8 cellular contexts compared by ENCODE assay signal in the genomic region with DNA sequence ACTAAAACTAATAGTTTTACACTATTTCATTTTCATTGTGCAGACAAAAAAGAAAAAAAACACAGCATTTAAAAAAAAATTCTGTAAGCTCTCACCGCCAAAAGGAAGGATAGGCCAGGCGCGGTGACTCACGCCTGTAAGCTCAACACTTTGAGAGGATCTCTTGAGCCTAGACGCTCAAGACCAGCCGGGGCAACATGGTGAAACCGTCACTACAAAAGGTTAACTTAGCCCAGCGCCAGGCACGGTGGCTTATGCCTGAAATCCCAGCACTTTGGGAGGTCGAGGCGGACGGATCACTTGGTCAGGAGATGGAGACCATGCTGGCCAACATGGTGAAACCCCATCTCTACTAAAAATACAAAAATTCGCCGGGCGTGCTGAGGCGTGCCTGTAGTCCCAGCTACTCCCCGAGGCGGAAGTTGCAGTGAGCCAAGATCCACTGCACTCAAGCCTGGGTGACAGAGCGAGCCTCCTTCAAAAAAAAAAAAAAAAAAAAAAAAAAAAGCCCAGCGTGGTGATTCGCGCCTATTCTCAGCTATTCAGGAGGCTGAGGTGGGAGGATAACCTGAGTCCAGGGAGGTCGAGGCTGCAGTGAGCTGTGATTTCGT. TPM values are rescaled to one million over a fixed set of nuclear protein-coding genes. Genes with fewer than 3 reads are reported as not detected.
DNase-seq lines count a peak whose midpoint lies in the region; ATAC-seq and TF ChIP-seq lines count a peak whose summit lies in the region.

No MANE protein-coding gene starts in this region.

- H3K4me2 ChIP-seq in HCT116 (ENCODE audit: low read length): peak overlapping the region; percentile 83

- ATAC-seq in HCT116 (no peak), HG02884 (IDR thresholded peaks at IDR 0.05; ENCODE audit: unreplicated experiment) (no peak), GM19467 (IDR thresholded peaks at IDR 0.05; ENCODE audit: unreplicated experiment) (no peak)
- ATAC-seq in activated naive CD8-positive, alpha-beta T cell treated with anti-CD3 and anti-CD28 coated beads, Interleukin-2, amount 50 U/mL, for 24 hours: no peak

- no peak for TF ChIP-seq RAD21 in HCT116 (IDR thresholded peaks at IDR 0.05; ENCODE audit: low read depth)

- BruUV-seq in A673 (replicated peaks; lab: Mats Ljungman, UMichigan) (no TSS peak), HCT116 (replicated peaks; lab: Mats Ljungman, UMichigan) (no TSS peak)

- TF ChIP-seq CTCF in A673 (conservative IDR thresholded peaks at IDR 0.05; ENCODE audit: low read depth, low read length) (no peak), HCT116 (IDR thresholded peaks at IDR 0.05 in 2 of 3, conservative IDR thresholded peaks at IDR 0.05 in 1 of 3; ENCODE audit: borderline replicate concordance in 1 of 3, insufficient read depth in 1 of 3, low read depth in 2 of 3, low read length in 2 of 3) (no peak)

- H3K4me1 ChIP-seq in A673 (ENCODE audit: insufficient read depth, low read length, poor library complexity, severe bottlenecking): peaks cover 12% of the 10 kb centered on the region
- H3K4me1 ChIP-seq in HCT116 (ENCODE audit: control insufficient read depth in 1 of 2, insufficient read depth in 2 of 2, low read length in 2 of 2): peaks cover 17 to 57% of the 10 kb centered on the region in 2 experiments
- peaks cover 36% of the 10 kb centered on the region for H3K4me1 ChIP-seq in SJSA1 (replicated peaks)
- H3K4me1 ChIP-seq in iPS-20b (ENCODE audit: insufficient read depth, low read length): peaks cover 17% of the 10 kb centered on the region; the same call in 1 of the 2 replicates

- no peaks in the 10 kb centered on the region for H3K27me3 ChIP-seq in A673 (replicated peaks; ENCODE audit: insufficient read depth, low read depth, low read length, poor library complexity)
- no peaks in the 10 kb centered on the region for H3K27me3 ChIP-seq in HCT116 (ENCODE audit: insufficient read depth, low read length)
- H3K27me3 ChIP-seq in SJSA1 (replicated peaks): no peaks in the 10 kb centered on the region
- H3K27me3 ChIP-seq in iPS-20b (ENCODE audit: insufficient read depth, low read length): no peaks in the 10 kb centered on the region; the same call in 1 of the 2 replicates

- H3K36me3 Mint-ChIP-seq in activated naive CD8-positive, alpha-beta T cell treated with anti-CD3 and anti-CD28 coated beads, Interleukin-2, amount 50 U/mL, for 24 hours (ENCODE audit: low read depth): peaks cover 6% of the 10 kb centered on the region

- TF ChIP-seq POLR2A in HCT116 (IDR thresholded peaks at IDR 0.05; ENCODE audit: borderline replicate concordance, extremely low read depth, insufficient read depth, insufficient read length): no peak

- H3K9me3 Mint-ChIP-seq in activated naive CD8-positive, alpha-beta T cell treated with anti-CD3 and anti-CD28 coated beads, Interleukin-2, amount 50 U/mL, for 24 hours: no peaks in the 10 kb centered on the region

- RAD21 ChIA-PET in HCT116 (lab: Charles Lee; ENCODE audit: low non-redundant PET in 1 of 2, low total read pairs in 2 of 2, uncharacterized antibody in 2 of 2, unreplicated experiment in 2 of 2): interaction anchor here (0.6 to 0.7 kb wide), 3 partner anchors 8 to 280 kb away, joined by 3 to 5 read pairs (median 3); no protein-coding TSS in a partner anchor

- H3K9ac ChIP-seq in HCT116 (ENCODE audit: low read length): peak overlapping the region; percentile 87
- peak overlapping the region; percentile 99; the same call in 1 of the 2 replicates for H3K9ac ChIP-seq in iPS-20b (ENCODE audit: low read depth, low read length)

- DNase-seq in A673 (ENCODE audit: low spot score) (peak; percentile 74), HCT116 (ENCODE audit: low read depth, low spot score) (peak; percentile 47), SJSA1 (ENCODE audit: low read depth in 1 of 2, low spot score in 2 of 2) (peak in 1 of 2 experiments; percentile 11)
- DNase-seq in activated naive CD8-positive, alpha-beta T cell treated with anti-CD3 and anti-CD28 coated beads, Interleukin-2, amount 50 U/mL, for 24 hours: peak; percentile 40
- peak; percentile 30 to 45 (median 45) for DNase-seq in stimulated activated CD4-positive, alpha-beta T cell treated with anti-CD3 and anti-CD28 coated beads, Interleukin-12 subunit alpha, Interleukin-12 subunit beta, amount 100 ng/mL, for 48 hours (ENCODE audit: low read depth in 2 of 3, low spot score in 1 of 3)

- intact Hi-C loops in A673 (cut with micrococcal nuclease; ENCODE audit: unreplicated experiment): no loop called here
- intact Hi-C loops in HCT116 (cut with micrococcal nuclease): no loop called here

- H3K9me2 ChIP-seq in HCT116 (ENCODE audit: insufficient read depth): no peaks in the 10 kb centered on the region

- CTCF ChIA-PET in A673 (lab: Charles Lee): interaction anchor here (0.6 kb wide), 1 partner anchor 119 kb away, joined by 4 read pairs; no protein-coding TSS in a partner anchor
- CTCF ChIA-PET in HCT116 (lab: Charles Lee): interaction anchor here (1.9 to 3.4 kb wide), 2 partner anchors 10 to 18 kb away, joined by 7 to 33 read pairs; no protein-coding TSS in a partner anchor

- H3K27ac ChIP-seq in A673 (ENCODE audit: low read depth, low read length, poor library complexity, severe bottlenecking) (peak overlapping the region; percentile 100), HCT116 (ENCODE audit: low read depth, low read length) (peak overlapping the region; percentile 99), SJSA1 (peak overlapping the region; percentile 70), iPS-20b (ENCODE audit: low read length) (peak overlapping the region; percentile 94)

- H3K4me3 ChIP-seq in A673 (ENCODE audit: low read depth, low read length, poor library complexity, severe bottlenecking) (peak overlapping the region; percentile 61), HCT116 (replicated peaks in 1 of 2; ENCODE audit: low read depth in 1 of 2, low read length in 2 of 2) (peak overlapping the region; percentile 57 to 67), SJSA1 (no peak overlapping the region), iPS-20b (ENCODE audit: low read length) (peak overlapping the region; percentile 91)

- H3K36me3 ChIP-seq in A673 (ENCODE audit: insufficient read depth, low read length, poor library complexity, severe bottlenecking): no peaks in the 10 kb centered on the region
- no peaks in the 10 kb centered on the region for H3K36me3 ChIP-seq in HCT116 (ENCODE audit: control insufficient read depth in 1 of 2, insufficient read depth in 2 of 2, low read length in 2 of 2)
- H3K36me3 ChIP-seq in SJSA1: no peaks in the 10 kb centered on the region
- H3K36me3 ChIP-seq in iPS-20b (ENCODE audit: insufficient read depth, low read depth, low read length): 0 out of 2 replicates have a peak, but pooled peaks cover 5% of the 10 kb centered on the region

- no peaks in the 10 kb centered on the region for H4K20me1 ChIP-seq in HCT116 (ENCODE audit: insufficient read depth)

- POLR2A ChIA-PET in A673 (lab: Charles Lee; ENCODE audit: low non-redundant PET): interaction anchor here (0.6 to 0.7 kb wide), 2 partner anchors 10 to 261 kb away, joined by 3 to 5 read pairs; no protein-coding TSS in a partner anchor
- POLR2A ChIA-PET in HCT116 (lab: Charles Lee): interaction anchor here (0.7 to 2.4 kb wide), 12 partner anchors 10 to 118 kb away, joined by 3 to 13 read pairs (median 4); partner anchors contain the start of genes SPEN and UQCRHL

- H3K27ac Mint-ChIP-seq in activated naive CD8-positive, alpha-beta T cell treated with anti-CD3 and anti-CD28 coated beads, Interleukin-2, amount 50 U/mL, for 24 hours: peak overlapping the region; percentile 99

- H3K4me1 Mint-ChIP-seq in activated naive CD8-positive, alpha-beta T cell treated with anti-CD3 and anti-CD28 coated beads, Interleukin-2, amount 50 U/mL, for 24 hours: peaks cover 62% of the 10 kb centered on the region

- H2AFZ ChIP-seq in HCT116 (ENCODE audit: low read depth, low read length, poor library complexity, severe bottlenecking): no peak overlapping the region

- H3K4me3 Mint-ChIP-seq in activated naive CD8-positive, alpha-beta T cell treated with anti-CD3 and anti-CD28 coated beads, Interleukin-2, amount 50 U/mL, for 24 hours: peak overlapping the region; percentile 90

- peaks cover 3% of the 10 kb centered on the region for H3K27me3 Mint-ChIP-seq in activated naive CD8-positive, alpha-beta T cell treated with anti-CD3 and anti-CD28 coated beads, Interleukin-2, amount 50 U/mL, for 24 hours

- no peaks in the 10 kb centered on the region for H3K79me2 ChIP-seq in HCT116 (ENCODE audit: insufficient read depth, low read length)

- H3K9me3 ChIP-seq in A673 (ENCODE audit: low read depth, low read length, poor library complexity, severe bottlenecking): no peaks in the 10 kb centered on the region
- H3K9me3 ChIP-seq in HCT116 (ENCODE audit: control insufficient read depth in 1 of 2, insufficient read depth in 1 of 2, low read depth in 1 of 2, low read length in 2 of 2): no peaks in the 10 kb centered on the region
- no peaks in the 10 kb centered on the region for H3K9me3 ChIP-seq in SJSA1 (replicated peaks)
- no peaks in the 10 kb centered on the region for H3K9me3 ChIP-seq in iPS-20b (ENCODE audit: insufficient read depth, low read depth, low read length)

TF ChIP-seq in HCT116, 20 proteins besides CTCF, POLR2A, EP300 and RAD21:
- TF ChIP-seq EZH2 (IDR thresholded peaks at IDR 0.05) (no peak), SRF (IDR thresholded peaks at IDR 0.05; ENCODE audit: low read depth) (no peak), ELF1 (IDR thresholded peaks at IDR 0.05; ENCODE audit: borderline replicate concordance, low read depth) (no peak), ATF3 (IDR thresholded peaks at IDR 0.05) (no peak), POLR2AphosphoS5 (IDR thresholded peaks at IDR 0.05; ENCODE audit: low read depth, low read length) (peak; percentile 54), YY1 (IDR thresholded peaks at IDR 0.05; ENCODE audit: extremely low read depth, insufficient replicate concordance, low read depth, low read length) (peak; percentile 11)

RNA-seq across cellular contexts. Expression of gene SPEN, which starts 14.3 kb away (rescaled TPM):
- 70.3 and 74.3 TPM in 2 replicates for total RNA-seq in A673 (2021)
- total RNA-seq in HCT116 (2021; ENCODE audit: unreplicated experiment): 58.6 TPM
- 48.1 and 55.9 TPM in 2 replicates for polyA plus RNA-seq in HCT116 (2012)
- 5.0 and 17.5 TPM in 2 replicates for total RNA-seq in SJSA1 (2014; rRNA removed; shearing (Covaris generic))

RNA-seq across cellular contexts. Expression of gene UQCRHL, which starts 25.7 kb away (rescaled TPM):
- total RNA-seq in A673 (2021): 3.1 and 4.1 TPM in 2 replicates
- 2.5 TPM for total RNA-seq in HCT116 (2021; ENCODE audit: unreplicated experiment)
- polyA plus RNA-seq in HCT116 (2012): 4.8 and 7.1 TPM in 2 replicates
- total RNA-seq in SJSA1 (2014; rRNA removed; shearing (Covaris generic)): 2.1 and 4.6 TPM in 2 replicates
